17 cellular contexts compared by ENCODE assay signal in the genomic region with DNA sequence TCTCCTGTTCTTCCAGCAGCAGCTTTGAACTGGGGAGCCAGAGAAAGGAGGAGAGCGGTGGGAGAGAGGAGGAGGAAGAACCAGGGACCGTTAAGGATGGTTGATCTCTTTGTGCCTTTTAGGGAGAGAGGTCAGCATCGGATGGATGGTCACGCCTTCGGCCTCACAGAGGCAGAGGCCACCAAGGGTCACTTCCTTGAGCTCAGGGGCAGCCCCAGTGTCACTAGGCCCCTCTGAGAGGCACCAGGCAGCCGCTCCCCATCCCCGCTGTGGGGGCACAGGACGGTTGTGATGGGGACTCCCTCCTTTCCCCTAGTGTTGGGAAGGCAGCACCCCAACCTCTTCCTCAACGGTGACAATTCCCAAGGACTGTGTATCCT.
DNase-seq lines count a peak whose midpoint lies in the region; ATAC-seq, FAIRE-seq and TF ChIP-seq lines count a peak whose summit lies in the region.
"Had no signal": no experiment of that assay in that cellular context is flagged by ENCODE, and none has a peak within 500 bp of the region (broad histone marks: within the 10 kb centered on the region; RNA-seq: fewer than 3 reads in every experiment).

No MANE protein-coding gene starts in this region.

- H3K4me3 ChIP-seq in right atrium auricular region = no peak overlapping the region
- no peak overlapping the region for H3K4me3 ChIP-seq in H1 (ENCODE audit: extremely low read depth in 1 of 4, insufficient read depth in 2 of 4, low read depth in 3 of 4, low read length in 4 of 4)
- no peak overlapping the region for H3K4me3 ChIP-seq in neural progenitor cell
- H3K4me3 ChIP-seq in stomach = no peak overlapping the region
- H3K4me3 ChIP-seq: A549, GM12878, GM23248 had no signal

- peaks cover 6% of the 10 kb centered on the region for H3K36me3 Mint-ChIP-seq in neural progenitor cell
- H3K36me3 Mint-ChIP-seq: CD4-positive, alpha-beta memory T cell had no signal

- peak overlapping the region; percentile 2; the same call in 1 of the 2 replicates for H2BK15ac ChIP-seq in H1 (ENCODE audit: low read length)

- no peak overlapping the region for H3K56ac ChIP-seq in H1 (replicated peaks; ENCODE audit: insufficient read length, low read depth, low read length)

- peak overlapping the region; percentile 100 for H3K27ac Mint-ChIP-seq in neural progenitor cell

- H2AK5ac ChIP-seq in H1 (ENCODE audit: low read depth, low read length) = no peak overlapping the region

- TF ChIP-seq EP300 in H1 (IDR thresholded peaks at IDR 0.05; ENCODE audit: borderline replicate concordance in 1 of 2, low read depth in 2 of 2, low read length in 2 of 2) (no peak), stomach (IDR thresholded peaks at IDR 0.05) (no peak)

- H3K27me3 Mint-ChIP-seq in neural progenitor cell (ENCODE audit: insufficient read depth, low read depth) = peaks cover 10% of the 10 kb centered on the region

- POLR2A ChIA-PET in H1 (lab: Charles Lee; ENCODE audit: partially characterized antibody) = no interaction called here

- H2AFZ ChIP-seq in H1 (ENCODE audit: low read length) = no peak overlapping the region
- no peak overlapping the region for H2AFZ ChIP-seq in neural progenitor cell (replicated peaks)
- H2AFZ ChIP-seq: GM23248 had no signal

- no peak overlapping the region for H2BK20ac ChIP-seq in H1 (ENCODE audit: low read length)

- H3F3A ChIP-seq in neural progenitor cell (ENCODE audit: low read depth) = no peaks in the 10 kb centered on the region

- no peak overlapping the region for H3K18ac ChIP-seq in H1 (ENCODE audit: extremely low read depth, low read length)

- H3K27ac ChIP-seq in right atrium auricular region = no peak overlapping the region
- no peak overlapping the region for H3K27ac ChIP-seq in H1 (ENCODE audit: low read depth, low read length)
- H3K27ac ChIP-seq in neural progenitor cell = no peak overlapping the region
- no peak overlapping the region for H3K27ac ChIP-seq in stomach
- H3K27ac ChIP-seq: A549, C4-2B, GM23248 had no signal

- peak overlapping the region; percentile 75 for H3K4me3 Mint-ChIP-seq in neural progenitor cell
- H3K4me3 Mint-ChIP-seq: CD4-positive, alpha-beta memory T cell had no signal

- H3K4me2 ChIP-seq in H1 (ENCODE audit: insufficient read depth in 1 of 2, low read depth in 2 of 2, low read length in 2 of 2) (no peak overlapping the region), neural progenitor cell (no peak overlapping the region)
- H3K4me2 ChIP-seq: A549 had no signal

- no peak overlapping the region for H3K4ac ChIP-seq in H1 (replicated peaks; ENCODE audit: insufficient read length, low read depth, low read length)

- H3K36me3 ChIP-seq in right atrium auricular region (no peaks in the 10 kb centered on the region), H1 (ENCODE audit: control insufficient read depth in 2 of 4, insufficient read depth in 4 of 4, low read length in 3 of 4) (no peaks in the 10 kb centered on the region), neural progenitor cell (no peaks in the 10 kb centered on the region), stomach (no peaks in the 10 kb centered on the region)
- H3K36me3 ChIP-seq: BE2C had no signal

- H3K9ac ChIP-seq in H1 (replicated peaks in 1 of 4; ENCODE audit: extremely low read depth in 1 of 4, low read depth in 3 of 4, low read length in 3 of 4) (no peak overlapping the region), neural progenitor cell (no peak overlapping the region)
- H3K9ac ChIP-seq: GM23248 had no signal

- no peak for TF ChIP-seq POLR2A in H1 (IDR thresholded peaks at IDR 0.05; ENCODE audit: control extremely low read depth in 1 of 2, low read depth in 2 of 2, low read length in 2 of 2)
- TF ChIP-seq POLR2A in stomach (IDR thresholded peaks at IDR 0.05) = no peak

- H3K79me1 ChIP-seq in H1 (ENCODE audit: low read depth, low read length) = no peaks in the 10 kb centered on the region

- DNase-seq in right atrium auricular region (ENCODE audit: low spot score) = peak; percentile 26
- DNase-seq in left cardiac atrium = no peak
- DNase-seq in H1 (ENCODE audit: low read depth in 1 of 2, low spot score in 2 of 2) = no peak
- DNase-seq in neural progenitor cell (ENCODE audit: low spot score) = no peak
- DNase-seq in stomach = peak; percentile 4
- DNase-seq in NCI-H510A treated with DMSO at 0.1 percent for 48 hours (lab: John Stamatoyannopoulos, UW) = no peak
- DNase-seq in activated gamma-delta T cell treated with Interleukin-2 at 50 U/mL for 16 hours = no peak
- DNase-seq in NCI-H2029 (lab: John Stamatoyannopoulos, UW) = no peak
- DNase-seq: BE2C; CD4-positive, alpha-beta memory T cell; DMS79; GM23248; H7 had no signal

- H2BK12ac ChIP-seq in H1 (ENCODE audit: low read depth, low read length) = no peak overlapping the region

- no peak overlapping the region for H4K91ac ChIP-seq in H1 (replicated peaks; ENCODE audit: insufficient read length, low read length)

- no peak for TF ChIP-seq CTCF in right atrium auricular region (IDR thresholded peaks at IDR 0.05)
- no peak for TF ChIP-seq CTCF in H1 (IDR thresholded peaks at IDR 0.05; ENCODE audit: control extremely low read depth in 1 of 3, insufficient read depth in 1 of 3, low read depth in 1 of 3, low read length in 3 of 3)
- no peak for TF ChIP-seq CTCF in neural progenitor cell (IDR thresholded peaks at IDR 0.05)
- TF ChIP-seq CTCF in stomach (IDR thresholded peaks at IDR 0.05) = no peak

- H3K79me2 ChIP-seq in H1 (ENCODE audit: control insufficient read depth in 1 of 2, insufficient read depth in 2 of 2, low read length in 2 of 2) (no peaks in the 10 kb centered on the region), neural progenitor cell (ENCODE audit: low read depth) (no peaks in the 10 kb centered on the region)

- no peak overlapping the region for H3K23ac ChIP-seq in H1 (ENCODE audit: insufficient read length)

- H3K27me3 ChIP-seq in right atrium auricular region (no peaks in the 10 kb centered on the region), H1 (replicated peaks in 1 of 4; ENCODE audit: control insufficient read depth in 3 of 4, extremely low read depth in 1 of 4, insufficient read depth in 3 of 4, low read length in 3 of 4) (no peaks in the 10 kb centered on the region; a peak in 3 of 7 replicates), neural progenitor cell (peaks cover 3% of the 10 kb centered on the region), stomach (peaks cover 0 to 33% (median 0%) of the 10 kb centered on the region in 3 donors)

- no peak overlapping the region for H2BK120ac ChIP-seq in H1 (replicated peaks; ENCODE audit: low read depth, low read length)

- H3K4me1 ChIP-seq in right atrium auricular region (no peaks in the 10 kb centered on the region), H1 (replicated peaks in 1 of 4; ENCODE audit: control insufficient read depth in 3 of 4, insufficient read depth in 4 of 4, low read length in 3 of 4) (peaks cover 0 to 3% (median 0%) of the 10 kb centered on the region in 4 experiments; a peak in 1 of 7 replicates), neural progenitor cell (no peaks in the 10 kb centered on the region), stomach (no peaks in the 10 kb centered on the region)
- H3K4me1 ChIP-seq: A549, BE2C had no signal

- H3K9me3 ChIP-seq in right atrium auricular region (peaks cover 0 to 6% of the 10 kb centered on the region in 2 donors), H1 (ENCODE audit: insufficient read depth in 2 of 2, low read depth in 1 of 2, low read length in 1 of 2) (peaks cover 9 to 14% of the 10 kb centered on the region in 2 experiments), neural progenitor cell (ENCODE audit: low read depth) (no peaks in the 10 kb centered on the region), stomach (peaks cover 0 to 12% (median 12%) of the 10 kb centered on the region in 4 donors)
- H3K9me3 ChIP-seq: BE2C had no signal

- 92% methylated on average over 9 of the region's 9 CpGs; no CpG with 5 or more reads in 1 of the 2 experiments for WGBS in H1 (ENCODE audit: extremely low coverage in 1 of 2, insufficient coverage in 1 of 2, insufficient read length in 1 of 2, insufficient replicate concordance in 2 of 2, low coverage in 1 of 2, low lambda C conversion rate in 2 of 2, missing lambda C conversion rate in 1 of 2), 2 experiments
- WGBS in stomach, 5 donors = 73 to 81% (median 77%) methylated on average over 8 to 9 of the region's 9 CpGs

- H4K5ac ChIP-seq in H1 (ENCODE audit: insufficient read length, low read depth, low read length) = no peak overlapping the region

- H3K9me3 Mint-ChIP-seq in neural progenitor cell = peaks cover 33% of the 10 kb centered on the region

- no peak for FAIRE-seq in H1 (lab: Jason Lieb, UNC)
- FAIRE-seq: A549, GM12878, GM18507 had no signal

- H2BK5ac ChIP-seq in H1 (ENCODE audit: low read depth, low read length) = no peak overlapping the region

- CTCF ChIA-PET in H1 (lab: Charles Lee; ENCODE audit: partially characterized antibody) = interaction anchor here (1.7 to 3.3 kb wide), 3 partner anchors 10 to 27 kb away, joined by 4 to 12 read pairs (median 10); no protein-coding TSS in a partner anchor

- no peaks in the 10 kb centered on the region for H3K23me2 ChIP-seq in H1 (ENCODE audit: low read depth, low read length)

- intact Hi-C loops in left cardiac atrium (cut with DNase I) (no loop called here), stomach (cut with DNase I; ENCODE audit: low total_unique reads) (no loop called here)

- ATAC-seq in left cardiac atrium = no peak
- ATAC-seq: A549, GM12878 had no signal

- H3K4me1 Mint-ChIP-seq in neural progenitor cell = peaks cover 69% of the 10 kb centered on the region

- no peak overlapping the region for H4K8ac ChIP-seq in H1 (ENCODE audit: extremely low read depth, insufficient read depth, low read length)

- H4K20me1 ChIP-seq in H1 (replicated peaks in 1 of 2; ENCODE audit: control insufficient read depth in 1 of 2, insufficient read depth in 2 of 2, low read length in 2 of 2) = peaks cover 0 to 2% of the 10 kb centered on the region in 2 experiments
- H4K20me1 ChIP-seq in neural progenitor cell (ENCODE audit: low read depth) = no peaks in the 10 kb centered on the region

- no peak overlapping the region for H3K14ac ChIP-seq in H1 (ENCODE audit: insufficient read length)

- TF ChIP-seq RAD21 in H1 (IDR thresholded peaks at IDR 0.05 in 1 of 2, conservative IDR thresholded peaks at IDR 0.05 in 1 of 2; ENCODE audit: low read depth in 2 of 2, low read length in 2 of 2) = no peak

TF ChIP-seq in H1, 55 proteins besides CTCF, POLR2A, EP300 and RAD21 (continues in another document):
- TF ChIP-seq TAF7 (optimal IDR thresholded peaks at IDR 0.05; ENCODE audit: borderline replicate concordance, low read depth, low read length) = no peak
- no peak for TF ChIP-seq FOSL1 (IDR thresholded peaks at IDR 0.05; ENCODE audit: insufficient read depth, low read depth, low read length)
- TF ChIP-seq YY1 (IDR thresholded peaks at IDR 0.05; ENCODE audit: low read depth, low read length) = no peak
- TF ChIP-seq, protein P1, sequence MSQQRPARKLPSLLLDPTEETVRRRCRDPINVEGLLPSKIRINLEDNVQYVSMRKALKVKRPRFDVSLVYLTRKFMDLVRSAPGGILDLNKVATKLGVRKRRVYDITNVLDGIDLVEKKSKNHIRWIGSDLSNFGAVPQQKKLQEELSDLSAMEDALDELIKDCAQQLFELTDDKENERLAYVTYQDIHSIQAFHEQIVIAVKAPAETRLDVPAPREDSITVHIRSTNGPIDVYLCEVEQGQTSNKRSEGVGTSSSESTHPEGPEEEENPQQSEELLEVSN (IDR thresholded peaks at IDR 0.05) = no peak
- TF ChIP-seq HDAC6 (IDR thresholded peaks at IDR 0.05; ENCODE audit: low read depth, low read length) = no peak
- no peak for TF ChIP-seq KDM5A (IDR thresholded peaks at IDR 0.05; ENCODE audit: low read length)

Comparison
In these comparisons a context has a peak if more than half of its experiments do, and no peak if none do; other contexts are left out.
1. DNase-seq: peak in right atrium auricular region (single experiment) and stomach (single experiment); none in left cardiac atrium (single experiment), H1 (0 of 2), neural progenitor cell (single experiment), NCI-H510A treated with DMSO at 0.1 percent for 48 hours (single experiment), activated gamma-delta T cell treated with Interleukin-2 at 50 U/mL for 16 hours (single experiment) and NCI-H2029 (single experiment).